In genomic region chr11:126391970-126392637, GRCh38 we compare ENCODE assay signal across 8 cellular contexts.
A peak's percentile ranks its signal among the peaks of the same experiment; 100 is the strongest.
DNase-seq lines count a peak whose midpoint lies in the region; ATAC-seq and TF ChIP-seq lines count a peak whose summit lies in the region.

No MANE protein-coding gene starts in this region.

- no peak overlapping the region for H3K4me3 ChIP-seq in astrocyte of the spinal cord (ENCODE audit: low read depth, low read length)

- ATAC-seq in GM19328 (IDR thresholded peaks at IDR 0.05; ENCODE audit: unreplicated experiment): peak; percentile 66
- peak; percentile 59 for ATAC-seq in HG03432 (IDR thresholded peaks at IDR 0.05; ENCODE audit: unreplicated experiment)

- peak; percentile 10 for TF ChIP-seq CTCF in astrocyte of the spinal cord (IDR thresholded peaks at IDR 0.05; ENCODE audit: low read depth, low read length)

- in situ Hi-C loops in astrocyte of the spinal cord (cut with HindIII; ENCODE audit: low sequenced_read_pairs): no loop called here

- no peak for DNase-seq in astrocyte of the spinal cord (ENCODE audit: low read depth, low spot score)
- DNase-seq in medulla oblongata (ENCODE audit: extremely low spot score): peak; percentile 89
- DNase-seq in stimulated activated CD4-positive, alpha-beta T cell treated with anti-CD3 and anti-CD28 coated beads, Interleukin-2, amount 100 ng/mL, for 48 hours: no peak
- DNase-seq in ecto neural progenitor cell (ENCODE audit: low spot score): no peak
- DNase-seq in SHP77 treated with DMSO at 0.1 percent for 48 hours (lab: John Stamatoyannopoulos, UW): no peak
- DNase-seq in SIG-M5 (lab: John Stamatoyannopoulos, UW): no peak
